8 cellular contexts compared by ENCODE assay signal in genomic region chr1:120122560-120122893, GRCh38. TPM values are rescaled to one million over a fixed set of nuclear protein-coding genes. Genes with fewer than 3 reads are reported as not detected.
A peak's percentile ranks its signal among the peaks of the same experiment; 100 is the strongest.
DNase-seq lines count a peak whose midpoint lies in the region; ATAC-seq and TF ChIP-seq lines count a peak whose summit lies in the region.
"Not testable (repeated sequence)": the region's sequence is repeated elsewhere in the genome, so short reads cannot be mapped to it uniquely, and the experiment has no call there.

No MANE protein-coding gene starts in this region.

- not testable (repeated sequence) for H3K36me3 Mint-ChIP-seq in CD4-positive, alpha-beta T cell (ENCODE audit: low read depth); activated T-cell treated with anti-CD3 and anti-CD28 coated beads, Interleukin-2, amount 50 U/mL, for 24 hours (ENCODE audit: low read depth); naive thymus-derived CD8-positive, alpha-beta T cell

- not testable (repeated sequence) for H3K27me3 Mint-ChIP-seq in CD4-positive, alpha-beta T cell; activated T-cell treated with anti-CD3 and anti-CD28 coated beads, Interleukin-2, amount 50 U/mL, for 24 hours; naive thymus-derived CD8-positive, alpha-beta T cell

- H3K27me3 ChIP-seq in CD4-positive, alpha-beta T cell (ENCODE audit: control insufficient read depth, insufficient read depth, low read length) = not testable (repeated sequence)

- intact Hi-C loops in CD4-positive, alpha-beta T cell (cut with DNase I, micrococcal nuclease) = not testable (repeated sequence)

- H3K9me3 ChIP-seq in CD4-positive, alpha-beta T cell (ENCODE audit: control insufficient read depth, low read length) = not testable (repeated sequence)

- CTCF ChIA-PET in CD4-positive, alpha-beta T cell (lab: Charles Lee) = not testable (repeated sequence)

- H3K4me3 Mint-ChIP-seq in CD4-positive, alpha-beta T cell = peak overlapping the region; percentile 39
- H3K4me3 Mint-ChIP-seq in activated T-cell treated with anti-CD3 and anti-CD28 coated beads, Interleukin-2, amount 50 U/mL, for 24 hours = peak overlapping the region; percentile 20
- peak overlapping the region; percentile 28 to 83 (median 76) for H3K4me3 Mint-ChIP-seq in naive thymus-derived CD8-positive, alpha-beta T cell

- TF ChIP-seq CTCF in CD4-positive, alpha-beta T cell (IDR thresholded peaks at IDR 0.05) = not testable (repeated sequence)

- not testable (repeated sequence) for DNase-seq in CD4-positive, alpha-beta T cell; activated T-cell treated with anti-CD3 and anti-CD28 coated beads, Interleukin-2, amount 50 U/mL, for 24 hours; naive thymus-derived CD8-positive, alpha-beta T cell

- ATAC-seq in CD4-positive, alpha-beta T cell (ENCODE audit: poor library complexity) = peak; percentile 17
- ATAC-seq in GM18907 (IDR thresholded peaks at IDR 0.05; ENCODE audit: unreplicated experiment) (peak; percentile 59), GM21390 (IDR thresholded peaks at IDR 0.05; ENCODE audit: unreplicated experiment) (peak; percentile 67), HG02763 (IDR thresholded peaks at IDR 0.05; ENCODE audit: unreplicated experiment) (peak; percentile 43), HG03108 (IDR thresholded peaks at IDR 0.05; ENCODE audit: unreplicated experiment) (peak; percentile 60), HG03575 (IDR thresholded peaks at IDR 0.05; ENCODE audit: extremely low read depth, insufficient number of reproducible peaks, low FRiP score, unreplicated experiment) (peak; percentile 22)
- peak; percentile 6 to 50 for ATAC-seq in naive thymus-derived CD8-positive, alpha-beta T cell

- peak overlapping the region; percentile 30 for H3K27ac Mint-ChIP-seq in CD4-positive, alpha-beta T cell
- H3K27ac Mint-ChIP-seq in activated T-cell treated with anti-CD3 and anti-CD28 coated beads, Interleukin-2, amount 50 U/mL, for 24 hours = peak overlapping the region; percentile 81
- H3K27ac Mint-ChIP-seq in naive thymus-derived CD8-positive, alpha-beta T cell = peak overlapping the region in 8 of 10 donors; percentile 26 to 89 (median 78)

- POLR2A ChIA-PET in CD4-positive, alpha-beta T cell (lab: Charles Lee); naive thymus-derived CD8-positive, alpha-beta T cell (lab: Charles Lee): not testable (repeated sequence)

- not testable (repeated sequence) for H3K27ac ChIP-seq in CD4-positive, alpha-beta T cell (ENCODE audit: low read depth, low read length)

- peaks cover 21% of the 10 kb centered on the region for H3K4me1 Mint-ChIP-seq in CD4-positive, alpha-beta T cell (ENCODE audit: low read depth)
- peaks cover 17% of the 10 kb centered on the region for H3K4me1 Mint-ChIP-seq in activated T-cell treated with anti-CD3 and anti-CD28 coated beads, Interleukin-2, amount 50 U/mL, for 24 hours (ENCODE audit: low read depth)
- peaks cover 6 to 29% (median 20%) of the 10 kb centered on the region in 4 donors for H3K4me1 Mint-ChIP-seq in naive thymus-derived CD8-positive, alpha-beta T cell

- H3K9me3 Mint-ChIP-seq in CD4-positive, alpha-beta T cell; activated T-cell treated with anti-CD3 and anti-CD28 coated beads, Interleukin-2, amount 50 U/mL, for 24 hours; naive thymus-derived CD8-positive, alpha-beta T cell: not testable (repeated sequence)

RNA-seq across cellular contexts. Expression of gene NOTCH2, which starts 53.1 kb away (rescaled TPM):
- 10 to 100 TPM; 27.5 to 29.4 TPM for total RNA-seq in CD4-positive, alpha-beta T cell
- 10 to 100 TPM; 57.8 to 65.2 TPM for total RNA-seq in naive thymus-derived CD8-positive, alpha-beta T cell
- polyA plus RNA-seq in naive thymus-derived CD8-positive, alpha-beta T cell = 10 to 100 TPM; 17.8 to 21.6 (median 20.2) TPM

RNA-seq across cellular contexts. Expression of gene SEC22B, which starts 53.8 kb away (rescaled TPM):
- 10 to 100 TPM; 23.2 to 24.9 TPM for total RNA-seq in CD4-positive, alpha-beta T cell
- total RNA-seq in naive thymus-derived CD8-positive, alpha-beta T cell = 10 to 100 TPM; 46.0 to 49.9 TPM
- 10 to 100 TPM; 15.8 to 17.8 (median 16.9) TPM for polyA plus RNA-seq in naive thymus-derived CD8-positive, alpha-beta T cell

Comparison
In these comparisons a context has a peak if more than half of its experiments do, and no peak if none do; other contexts are left out.
1. ATAC-seq: peak in every context shown above with its lines; median percentile 67 in GM21390; 60 in HG03108; 59 in GM18907; 43 in HG02763; 28 in naive thymus-derived CD8-positive, alpha-beta T cell; 22 in HG03575; 17 in CD4-positive, alpha-beta T cell.
2. H3K27ac Mint-ChIP-seq: peak in every context shown above with its lines; median percentile 81 in activated T-cell treated with anti-CD3 and anti-CD28 coated beads, Interleukin-2, amount 50 U/mL, for 24 hours; 78 in naive thymus-derived CD8-positive, alpha-beta T cell; 30 in CD4-positive, alpha-beta T cell.
3. H3K4me3 Mint-ChIP-seq: peak in every context shown above with its lines; median percentile 76 in naive thymus-derived CD8-positive, alpha-beta T cell; 39 in CD4-positive, alpha-beta T cell; 20 in activated T-cell treated with anti-CD3 and anti-CD28 coated beads, Interleukin-2, amount 50 U/mL, for 24 hours.